14 cellular contexts compared by ENCODE assay signal in the genomic region with DNA sequence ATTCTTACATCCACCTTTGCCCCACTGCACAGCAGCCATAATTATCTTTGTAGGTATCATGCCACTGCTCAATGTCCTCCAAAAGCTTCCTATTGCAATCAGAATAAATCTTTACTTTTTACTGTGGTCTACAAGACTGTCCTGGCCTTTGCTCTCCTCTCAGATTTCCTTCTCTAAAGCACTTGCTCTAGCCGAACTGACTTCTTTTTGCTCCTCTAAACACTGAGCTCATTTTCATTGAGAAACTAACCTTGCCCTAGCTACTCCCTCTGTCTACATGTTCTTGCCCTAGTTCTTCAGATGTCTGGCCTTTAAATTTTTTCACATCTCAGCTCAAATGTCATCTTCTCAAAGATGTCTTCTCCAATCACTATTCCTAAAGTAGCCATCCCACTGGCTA.
DNase-seq lines count a peak whose midpoint lies in the region; ATAC-seq and TF ChIP-seq lines count a peak whose summit lies in the region.
"Had no signal": no experiment of that assay in that cellular context is flagged by ENCODE, and none has a peak within 500 bp of the region (broad histone marks: within the 10 kb centered on the region; RNA-seq: fewer than 3 reads in every experiment).

No MANE protein-coding gene starts in this region.

- H3K9ac ChIP-seq in OCI-LY1 (ENCODE audit: low read length) = no peak overlapping the region
- no peak overlapping the region for H3K9ac ChIP-seq in endodermal cell (ENCODE audit: extremely low read depth, low read length, poor library complexity, severe bottlenecking)

- CTCF ChIA-PET in PC-9 (lab: Charles Lee) = no interaction called here
- CTCF ChIA-PET in activated CD4-positive, alpha-beta memory T cell treated with anti-CD3 and anti-CD28 coated beads, Interleukin-2, amount 10 ng/mL, durations not matched to agents 7 days and 5 days (lab: Charles Lee) = no interaction called here

- H3K4me1 ChIP-seq in OCI-LY1 (ENCODE audit: insufficient read depth, low read length, severe bottlenecking) (peaks cover 13% of the 10 kb centered on the region), endodermal cell (ENCODE audit: control insufficient read depth, insufficient read depth, low read length) (no peaks in the 10 kb centered on the region), PC-9 (replicated peaks; ENCODE audit: insufficient read depth) (no peaks in the 10 kb centered on the region)

- ATAC-seq in GM18868 (IDR thresholded peaks at IDR 0.05; ENCODE audit: unreplicated experiment) (peak; percentile 41), GM21529 (IDR thresholded peaks at IDR 0.05; ENCODE audit: unreplicated experiment) (peak; percentile 43), HG03064 (IDR thresholded peaks at IDR 0.05; ENCODE audit: low read depth, unreplicated experiment) (peak; percentile 39)
- ATAC-seq: WTC11 had no signal

- intact Hi-C loops in PC-9 (cut with micrococcal nuclease; ENCODE audit: unreplicated experiment) = loop anchor here (10.0 kb wide), 1 partner anchor 805 kb away; no protein-coding TSS in a partner anchor

- no TSS peak for BruUV-seq in PC-9 (replicated peaks; lab: Mats Ljungman, UMichigan)

- H3F3A ChIP-seq in OCI-LY1 (ENCODE audit: insufficient read depth, low read length) (no peaks in the 10 kb centered on the region), PC-9 (ENCODE audit: insufficient read depth, low read depth) (no peaks in the 10 kb centered on the region)

- no peaks in the 10 kb centered on the region; the same call in 1 of the 2 replicates for H3K9me2 ChIP-seq in OCI-LY1 (ENCODE audit: low read depth, low read length)
- no peaks in the 10 kb centered on the region for H3K9me2 ChIP-seq in PC-9 (ENCODE audit: insufficient read depth)

- H3K4me3 ChIP-seq in OCI-LY1 (ENCODE audit: low read depth, low read length, poor library complexity, severe bottlenecking) = no peak overlapping the region
- H3K4me3 ChIP-seq in endodermal cell (ENCODE audit: low read length) = no peak overlapping the region
- no peak overlapping the region for H3K4me3 ChIP-seq in PC-9
- H3K4me3 ChIP-seq: thoracic aorta had no signal

- 89 to 90% methylated on average over 1 of the region's 1 CpG for WGBS in endodermal cell (ENCODE audit: insufficient coverage in 1 of 2, insufficient read length in 1 of 2), 2 experiments

- no peaks in the 10 kb centered on the region for H3K27me3 Mint-ChIP-seq in endodermal cell (ENCODE audit: insufficient read depth)
- no peaks in the 10 kb centered on the region for H3K27me3 Mint-ChIP-seq in activated CD4-positive, alpha-beta memory T cell treated with anti-CD3 and anti-CD28 coated beads, Interleukin-2, amount 10 ng/mL, durations not matched to agents 7 days and 5 days
- H3K27me3 Mint-ChIP-seq: CD4-positive, CD25-positive, alpha-beta regulatory T cell had no signal

- H2AFZ ChIP-seq in OCI-LY1 (ENCODE audit: low read length) (no peak overlapping the region), PC-9 (no peak overlapping the region)

- H3K36me3 ChIP-seq in OCI-LY1 (ENCODE audit: insufficient read depth, low read length) (peaks cover 5% of the 10 kb centered on the region; the same call in 1 of the 2 replicates), endodermal cell (ENCODE audit: control insufficient read depth, insufficient read depth, low read length) (peaks cover 6% of the 10 kb centered on the region), PC-9 (ENCODE audit: low read depth) (no peaks in the 10 kb centered on the region)

- H3K36me3 Mint-ChIP-seq in endodermal cell (ENCODE audit: low read depth) = peaks cover 13% of the 10 kb centered on the region
- H3K36me3 Mint-ChIP-seq in activated CD4-positive, alpha-beta memory T cell treated with anti-CD3 and anti-CD28 coated beads, Interleukin-2, amount 10 ng/mL, durations not matched to agents 7 days and 5 days (ENCODE audit: low read depth) = peaks cover 4% of the 10 kb centered on the region
- H3K36me3 Mint-ChIP-seq: WTC11 had no signal

- H4K20me1 ChIP-seq in OCI-LY1 (ENCODE audit: insufficient read depth, low read length) (no peaks in the 10 kb centered on the region), PC-9 (ENCODE audit: insufficient read depth) (no peaks in the 10 kb centered on the region; the same call in 1 of the 2 replicates)

- H3K27me3 ChIP-seq in OCI-LY1 (ENCODE audit: insufficient read depth, low read length) (no peaks in the 10 kb centered on the region), endodermal cell (ENCODE audit: control insufficient read depth, insufficient read depth, low read length, poor library complexity, severe bottlenecking) (no peaks in the 10 kb centered on the region), PC-9 (ENCODE audit: insufficient read depth, low read depth) (no peaks in the 10 kb centered on the region)

- peak overlapping the region; percentile 70 for H3K27ac ChIP-seq in OCI-LY1 (ENCODE audit: low read depth, low read length, poor library complexity, severe bottlenecking)
- H3K27ac ChIP-seq in endodermal cell (ENCODE audit: low read depth, low read length) = no peak overlapping the region
- no peak overlapping the region for H3K27ac ChIP-seq in PC-9
- H3K27ac ChIP-seq: thoracic aorta had no signal

- no peaks in the 10 kb centered on the region for H3K9me3 ChIP-seq in OCI-LY1 (ENCODE audit: low read length)
- H3K9me3 ChIP-seq in endodermal cell (ENCODE audit: control insufficient read depth, low read length) = no peaks in the 10 kb centered on the region
- H3K9me3 ChIP-seq in PC-9 (ENCODE audit: insufficient read depth, low read depth) = no peaks in the 10 kb centered on the region
- H3K9me3 ChIP-seq: thoracic aorta had no signal

- no peak overlapping the region for H3K27ac Mint-ChIP-seq in endodermal cell
- no peak overlapping the region for H3K27ac Mint-ChIP-seq in activated CD4-positive, alpha-beta memory T cell treated with anti-CD3 and anti-CD28 coated beads, Interleukin-2, amount 10 ng/mL, durations not matched to agents 7 days and 5 days
- H3K27ac Mint-ChIP-seq: CD4-positive, CD25-positive, alpha-beta regulatory T cell; mesothelial cell of epicardium; WTC11 had no signal

- POLR2A ChIA-PET in PC-9 (lab: Charles Lee; ENCODE audit: unreplicated experiment) = no interaction called here
- POLR2A ChIA-PET in activated CD4-positive, alpha-beta memory T cell treated with anti-CD3 and anti-CD28 coated beads, Interleukin-2, amount 10 ng/mL, durations not matched to agents 7 days and 5 days (lab: Charles Lee) = no interaction called here

- no peaks in the 10 kb centered on the region for H3K79me2 ChIP-seq in OCI-LY1 (ENCODE audit: insufficient read depth, low read length)
- H3K79me2 ChIP-seq in PC-9 (ENCODE audit: low read depth) = no peaks in the 10 kb centered on the region

- DNase-seq in endodermal cell (no peak), PC-9 (no peak)
- no peak for DNase-seq in stimulated activated CD4-positive, alpha-beta T cell treated with anti-CD3 and anti-CD28 coated beads, Interleukin-1b, Interleukin-23, amount 100 ng/mL, for 48 hours
- DNase-seq in activated CD4-positive, alpha-beta memory T cell treated with anti-CD3 and anti-CD28 coated beads, Interleukin-2, amount 10 ng/mL, durations not matched to agents 7 days and 5 days = no peak
- DNase-seq: CD4-positive, CD25-positive, alpha-beta regulatory T cell; NCI-H524; SIG-M5 had no signal

- no peak overlapping the region for H3K4me3 Mint-ChIP-seq in endodermal cell
- H3K4me3 Mint-ChIP-seq in activated CD4-positive, alpha-beta memory T cell treated with anti-CD3 and anti-CD28 coated beads, Interleukin-2, amount 10 ng/mL, durations not matched to agents 7 days and 5 days = no peak overlapping the region
- H3K4me3 Mint-ChIP-seq: CD4-positive, CD25-positive, alpha-beta regulatory T cell; mesothelial cell of epicardium; WTC11 had no signal

- TF ChIP-seq CTCF in OCI-LY1 (IDR thresholded peaks at IDR 0.05; ENCODE audit: low read length) (no peak), endodermal cell (conservative IDR thresholded peaks at IDR 0.05) (no peak), PC-9 (conservative IDR thresholded peaks at IDR 0.05) (no peak)

- peaks cover 7% of the 10 kb centered on the region for H3K4me1 Mint-ChIP-seq in endodermal cell
- H3K4me1 Mint-ChIP-seq in activated CD4-positive, alpha-beta memory T cell treated with anti-CD3 and anti-CD28 coated beads, Interleukin-2, amount 10 ng/mL, durations not matched to agents 7 days and 5 days = no peaks in the 10 kb centered on the region
- H3K4me1 Mint-ChIP-seq: mesothelial cell of epicardium, WTC11 had no signal

- H3K4me2 ChIP-seq in OCI-LY1 (ENCODE audit: low read length) = peak overlapping the region; percentile 28; the same call in 1 of the 2 replicates
- H3K4me2 ChIP-seq in PC-9 = no peak overlapping the region

- no peaks in the 10 kb centered on the region for H3K9me3 Mint-ChIP-seq in endodermal cell
- H3K9me3 Mint-ChIP-seq in activated CD4-positive, alpha-beta memory T cell treated with anti-CD3 and anti-CD28 coated beads, Interleukin-2, amount 10 ng/mL, durations not matched to agents 7 days and 5 days = no peaks in the 10 kb centered on the region
- H3K9me3 Mint-ChIP-seq: CD4-positive, CD25-positive, alpha-beta regulatory T cell; mesothelial cell of epicardium; WTC11 had no signal
